In the genomic region with DNA sequence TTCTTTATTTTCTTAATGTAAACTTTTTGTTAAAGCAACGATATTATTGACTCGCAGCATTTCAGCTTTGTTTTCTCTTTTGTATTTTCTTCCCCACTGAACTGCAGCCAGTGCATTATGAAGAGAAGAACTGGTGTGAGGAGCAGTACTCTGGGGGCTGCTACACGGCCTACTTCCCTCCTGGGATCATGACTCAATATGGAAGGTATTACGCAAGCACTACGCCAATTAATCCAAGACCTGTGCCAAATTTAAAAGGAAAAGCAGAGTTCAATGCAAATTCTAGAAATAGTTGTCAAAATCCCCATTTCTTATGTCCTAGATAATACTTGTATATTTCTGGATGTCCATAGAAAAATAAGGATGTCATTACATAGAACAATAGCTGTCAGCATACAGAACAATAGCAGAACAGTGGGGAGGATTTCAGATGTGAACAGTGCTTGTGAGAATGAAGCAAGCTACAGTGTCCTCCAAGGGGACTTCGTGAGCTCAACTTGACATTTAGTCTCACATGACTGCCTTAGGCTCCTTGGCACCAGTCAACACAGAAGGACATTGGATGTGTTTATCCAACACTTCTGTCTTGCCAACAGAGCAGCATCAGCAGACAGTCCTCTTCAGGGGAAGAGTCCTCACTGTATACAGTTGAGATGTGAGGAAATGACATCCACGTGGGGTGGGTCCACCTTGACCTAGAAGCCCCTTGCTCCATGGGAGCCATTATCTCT, we compare ENCODE assay signal across 14 cellular contexts.
DNase-seq lines count a peak whose midpoint lies in the region; ATAC-seq and TF ChIP-seq lines count a peak whose summit lies in the region.
"Had no signal": no experiment of that assay in that cellular context is flagged by ENCODE, and none has a peak within 500 bp of the region (broad histone marks: within the 10 kb centered on the region; RNA-seq: fewer than 3 reads in every experiment).

No MANE protein-coding gene starts in this region.

- no peaks in the 10 kb centered on the region for H3K36me3 Mint-ChIP-seq in activated CD8-positive, alpha-beta T cell treated with anti-CD3 and anti-CD28 coated beads, Interleukin-2, amount 10 ng/mL, durations not matched to agents 7 days and 5 days (ENCODE audit: low read depth)
- H3K36me3 Mint-ChIP-seq in stimulated activated naive B cell treated with anti-CD40 and anti-IgM and Interleukin-4, amounts not matched to agents 10 μg/mL and 1 μg/mL and 100 μg/mL, for 72 hours = no peaks in the 10 kb centered on the region
- H3K36me3 Mint-ChIP-seq: T-cell had no signal

- H3K9me3 ChIP-seq in PC-3 (ENCODE audit: low read length) (no peaks in the 10 kb centered on the region), MG63 (no peaks in the 10 kb centered on the region), SJCRH30 (replicated peaks) (no peaks in the 10 kb centered on the region)
- H3K9me3 ChIP-seq: neutrophil had no signal

- H3K79me2 ChIP-seq in PC-3 (ENCODE audit: low read length) = no peaks in the 10 kb centered on the region

- ATAC-seq in PC-3 = no peak
- no peak for ATAC-seq in activated CD8-positive, alpha-beta T cell treated with anti-CD3 and anti-CD28 coated beads, Interleukin-2, amount 10 ng/mL, durations not matched to agents 7 days and 5 days
- no peak for ATAC-seq in stimulated activated naive B cell treated with anti-CD40 and anti-IgM and Interleukin-4, amounts not matched to agents 10 μg/mL and 1 μg/mL and 100 μg/mL, for 72 hours (replicated peaks)
- ATAC-seq: foreskin keratinocyte, T-cell had no signal

- no peaks in the 10 kb centered on the region for H3K27me3 Mint-ChIP-seq in activated CD8-positive, alpha-beta T cell treated with anti-CD3 and anti-CD28 coated beads, Interleukin-2, amount 10 ng/mL, durations not matched to agents 7 days and 5 days (ENCODE audit: low read depth)
- peaks cover 0 to 27% of the 10 kb centered on the region in 2 donors for H3K27me3 Mint-ChIP-seq in stimulated activated naive B cell treated with anti-CD40 and anti-IgM and Interleukin-4, amounts not matched to agents 10 μg/mL and 1 μg/mL and 100 μg/mL, for 72 hours

- no peaks in the 10 kb centered on the region for H3K4me1 Mint-ChIP-seq in activated CD8-positive, alpha-beta T cell treated with anti-CD3 and anti-CD28 coated beads, Interleukin-2, amount 10 ng/mL, durations not matched to agents 7 days and 5 days (ENCODE audit: low read depth)
- H3K4me1 Mint-ChIP-seq in stimulated activated naive B cell treated with anti-CD40 and anti-IgM and Interleukin-4, amounts not matched to agents 10 μg/mL and 1 μg/mL and 100 μg/mL, for 72 hours = no peaks in the 10 kb centered on the region
- H3K4me1 Mint-ChIP-seq: T-cell had no signal

- no peaks in the 10 kb centered on the region for H3F3A ChIP-seq in PC-3 (ENCODE audit: low read length, unreplicated experiment)

- no peak overlapping the region for H3K4me3 Mint-ChIP-seq in activated CD8-positive, alpha-beta T cell treated with anti-CD3 and anti-CD28 coated beads, Interleukin-2, amount 10 ng/mL, durations not matched to agents 7 days and 5 days
- H3K4me3 Mint-ChIP-seq in stimulated activated naive B cell treated with anti-CD40 and anti-IgM and Interleukin-4, amounts not matched to agents 10 μg/mL and 1 μg/mL and 100 μg/mL, for 72 hours = no peak overlapping the region
- H3K4me3 Mint-ChIP-seq: T-cell had no signal

- no peak overlapping the region for H2AFZ ChIP-seq in PC-3 (ENCODE audit: low read length)

- CTCF ChIA-PET in PC-3 (lab: Charles Lee) = no interaction called here
- CTCF ChIA-PET in activated CD8-positive, alpha-beta T cell treated with anti-CD3 and anti-CD28 coated beads, Interleukin-2, amount 10 ng/mL, durations not matched to agents 7 days and 5 days (lab: Charles Lee) = no interaction called here

- no peaks in the 10 kb centered on the region for H4K20me1 ChIP-seq in PC-3 (ENCODE audit: low read length)

- no peaks in the 10 kb centered on the region for H3K4me1 ChIP-seq in PC-3 (ENCODE audit: insufficient read depth, low read length)
- H3K4me1 ChIP-seq in SJCRH30 = no peaks in the 10 kb centered on the region
- H3K4me1 ChIP-seq: foreskin keratinocyte had no signal

- no peak overlapping the region for H3K9ac ChIP-seq in PC-3 (ENCODE audit: low read length)

- H3K4me2 ChIP-seq in PC-3 (ENCODE audit: low read length) = no peak overlapping the region

- intact Hi-C loops in PC-3 (cut with micrococcal nuclease) = no loop called here

- no peaks in the 10 kb centered on the region for H3K36me3 ChIP-seq in PC-3 (ENCODE audit: low read depth, low read length)
- no peaks in the 10 kb centered on the region for H3K36me3 ChIP-seq in MG63
- no peaks in the 10 kb centered on the region for H3K36me3 ChIP-seq in SJCRH30
- H3K36me3 ChIP-seq: cardiac muscle cell, neutrophil had no signal

- no peaks in the 10 kb centered on the region for H3K9me2 ChIP-seq in PC-3 (replicated peaks; ENCODE audit: low read length)

- no peak for TF ChIP-seq CTCF in AG10803 (conservative IDR thresholded peaks at IDR 0.05; ENCODE audit: low read length)
- no peak for TF ChIP-seq CTCF in PC-3 (conservative IDR thresholded peaks at IDR 0.05; ENCODE audit: low read depth, low read length)

- no peak overlapping the region for H3K27ac ChIP-seq in PC-3 (ENCODE audit: low read length)
- no peak overlapping the region for H3K27ac ChIP-seq in SJCRH30
- H3K27ac ChIP-seq: cardiac muscle cell, foreskin keratinocyte, neutrophil had no signal

- DNase-seq in AG10803 (ENCODE audit: low read depth) (peak; percentile 10), PC-3 (peak; percentile 3), fibroblast of peridontal ligament (ENCODE audit: extremely low read depth) (peak; percentile 26), medulla oblongata (ENCODE audit: extremely low spot score) (peak; percentile 2), MG63 (no peak), SJCRH30 (no peak)
- no peak for DNase-seq in activated CD8-positive, alpha-beta T cell treated with anti-CD3 and anti-CD28 coated beads, Interleukin-2, amount 10 ng/mL, durations not matched to agents 7 days and 5 days
- no peak for DNase-seq in stimulated activated naive B cell treated with anti-CD40 and anti-IgM and Interleukin-4, amounts not matched to agents 10 μg/mL and 1 μg/mL and 100 μg/mL, for 72 hours
- DNase-seq: activated CD4-positive, alpha-beta T cell treated with anti-CD3 and anti-CD28 coated beads for 48 hours; foreskin keratinocyte; KG1; T-cell had no signal

- POLR2A ChIA-PET in PC-3 (lab: Charles Lee; ENCODE audit: unreplicated experiment) = no interaction called here
- POLR2A ChIA-PET in activated CD8-positive, alpha-beta T cell treated with anti-CD3 and anti-CD28 coated beads, Interleukin-2, amount 10 ng/mL, durations not matched to agents 7 days and 5 days (lab: Charles Lee) = no interaction called here

- H3K27ac Mint-ChIP-seq in activated CD8-positive, alpha-beta T cell treated with anti-CD3 and anti-CD28 coated beads, Interleukin-2, amount 10 ng/mL, durations not matched to agents 7 days and 5 days = no peak overlapping the region
- no peak overlapping the region for H3K27ac Mint-ChIP-seq in stimulated activated naive B cell treated with anti-CD40 and anti-IgM and Interleukin-4, amounts not matched to agents 10 μg/mL and 1 μg/mL and 100 μg/mL, for 72 hours
- H3K27ac Mint-ChIP-seq: T-cell had no signal

- H3K9me3 Mint-ChIP-seq in activated CD8-positive, alpha-beta T cell treated with anti-CD3 and anti-CD28 coated beads, Interleukin-2, amount 10 ng/mL, durations not matched to agents 7 days and 5 days (ENCODE audit: insufficient read depth) = no peaks in the 10 kb centered on the region
- no peaks in the 10 kb centered on the region for H3K9me3 Mint-ChIP-seq in stimulated activated naive B cell treated with anti-CD40 and anti-IgM and Interleukin-4, amounts not matched to agents 10 μg/mL and 1 μg/mL and 100 μg/mL, for 72 hours
- H3K9me3 Mint-ChIP-seq: T-cell had no signal

- no peak overlapping the region for H3K4me3 ChIP-seq in AG10803 (ENCODE audit: low read length)
- no peak overlapping the region for H3K4me3 ChIP-seq in PC-3 (ENCODE audit: low read length)
- no peak overlapping the region for H3K4me3 ChIP-seq in MG63
- H3K4me3 ChIP-seq in SJCRH30 = no peak overlapping the region
- H3K4me3 ChIP-seq: cardiac muscle cell had no signal

- no TSS peak for BruUV-seq in PC-3 (replicated peaks; lab: Mats Ljungman, UMichigan)

- H3K27me3 ChIP-seq in PC-3 (ENCODE audit: low read length) = no peaks in the 10 kb centered on the region
- H3K27me3 ChIP-seq in MG63 = no peaks in the 10 kb centered on the region
- no peaks in the 10 kb centered on the region for H3K27me3 ChIP-seq in SJCRH30
- H3K27me3 ChIP-seq: cardiac muscle cell, foreskin keratinocyte, neutrophil had no signal

Comparison
In these comparisons a context has a peak if more than half of its experiments do, and no peak if none do; other contexts are left out.
1. DNase-seq: peak in AG10803 (single experiment), PC-3 (single experiment), fibroblast of peridontal ligament (single experiment) and medulla oblongata (single experiment); none in activated CD8-positive, alpha-beta T cell treated with anti-CD3 and anti-CD28 coated beads, Interleukin-2, amount 10 ng/mL, durations not matched to agents 7 days and 5 days (single experiment), MG63 (single experiment), stimulated activated naive B cell treated with anti-CD40 and anti-IgM and Interleukin-4, amounts not matched to agents 10 μg/mL and 1 μg/mL and 100 μg/mL, for 72 hours (single experiment) and SJCRH30 (0 of 2).